1 cellular context compared by ENCODE assay signal in the genomic region with DNA sequence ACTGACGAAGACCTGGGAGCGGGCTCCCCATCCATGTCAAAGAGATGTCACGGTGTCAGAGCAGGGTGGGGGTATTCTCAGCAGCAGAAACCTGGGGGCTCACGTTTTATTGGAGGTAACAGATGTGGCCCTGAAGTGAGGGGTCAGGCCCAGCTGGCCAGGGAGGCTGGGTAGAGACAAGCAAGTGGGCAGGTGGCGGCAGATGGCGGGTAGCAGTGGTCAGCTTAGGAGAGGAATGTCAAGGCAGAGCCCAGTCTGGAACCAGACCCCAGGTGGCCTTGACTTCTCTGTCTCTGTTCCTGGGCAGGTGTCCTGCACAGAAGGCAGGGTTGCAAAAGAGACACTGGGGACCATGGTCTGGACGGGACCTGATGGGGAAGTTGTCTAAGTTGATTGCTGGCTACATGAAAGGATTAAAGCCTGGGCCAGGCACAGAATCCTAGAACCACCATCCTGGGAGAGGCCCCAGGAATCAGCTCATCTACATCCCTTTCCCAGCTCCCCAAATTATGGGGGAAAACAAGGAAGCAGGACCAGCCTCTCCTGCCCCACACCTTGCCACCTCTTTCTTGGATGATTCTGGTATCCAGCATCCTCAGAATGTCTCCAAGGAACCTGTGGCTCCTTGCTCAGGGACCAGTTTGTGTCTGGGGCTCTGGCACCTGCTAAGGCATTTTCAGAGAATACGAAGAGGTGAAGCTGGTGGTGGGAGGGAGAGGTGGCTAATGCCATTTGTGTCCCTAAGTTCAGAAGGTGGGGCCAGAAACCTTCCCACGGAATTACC.
TF ChIP-seq lines count a peak whose summit lies in the region.

No MANE protein-coding gene starts in this region.

TF ChIP-seq in H1, 55 proteins besides CTCF, POLR2A, EP300 and RAD21:
- TF ChIP-seq SAP30 (IDR thresholded peaks at IDR 0.05; ENCODE audit: insufficient read depth, insufficient replicate concordance, low read length) (no peak), CHD1 (IDR thresholded peaks at IDR 0.05; ENCODE audit: low read depth, low read length) (no peak), EGR1 (IDR thresholded peaks at IDR 0.05; ENCODE audit: borderline replicate concordance, low read depth, low read length) (no peak), GABPA (IDR thresholded peaks at IDR 0.05; ENCODE audit: borderline replicate concordance, insufficient read depth, low read length) (no peak), BRCA1 (IDR thresholded peaks at IDR 0.05; ENCODE audit: low read depth, low read length) (no peak), TBP (IDR thresholded peaks at IDR 0.05; ENCODE audit: low read depth, low read length) (no peak), TAF7 (optimal IDR thresholded peaks at IDR 0.05; ENCODE audit: borderline replicate concordance, low read depth, low read length) (no peak), RBBP5 (IDR thresholded peaks at IDR 0.05; ENCODE audit: borderline replicate concordance, low read depth, low read length) (no peak), FOSL1 (IDR thresholded peaks at IDR 0.05; ENCODE audit: insufficient read depth, low read depth, low read length) (no peak), CBX8 (IDR thresholded peaks at IDR 0.05; ENCODE audit: borderline replicate concordance, low read depth, low read length) (no peak), SIRT6 (IDR thresholded peaks at IDR 0.05; ENCODE audit: low read length) (no peak), TCF12 (IDR thresholded peaks at IDR 0.05; ENCODE audit: low read depth, low read length) (no peak), POLR2AphosphoS5 (IDR thresholded peaks at IDR 0.05; ENCODE audit: low read depth, low read length) (no peak)
